ENCODE assay signal across 15 cellular contexts in the genomic region with DNA sequence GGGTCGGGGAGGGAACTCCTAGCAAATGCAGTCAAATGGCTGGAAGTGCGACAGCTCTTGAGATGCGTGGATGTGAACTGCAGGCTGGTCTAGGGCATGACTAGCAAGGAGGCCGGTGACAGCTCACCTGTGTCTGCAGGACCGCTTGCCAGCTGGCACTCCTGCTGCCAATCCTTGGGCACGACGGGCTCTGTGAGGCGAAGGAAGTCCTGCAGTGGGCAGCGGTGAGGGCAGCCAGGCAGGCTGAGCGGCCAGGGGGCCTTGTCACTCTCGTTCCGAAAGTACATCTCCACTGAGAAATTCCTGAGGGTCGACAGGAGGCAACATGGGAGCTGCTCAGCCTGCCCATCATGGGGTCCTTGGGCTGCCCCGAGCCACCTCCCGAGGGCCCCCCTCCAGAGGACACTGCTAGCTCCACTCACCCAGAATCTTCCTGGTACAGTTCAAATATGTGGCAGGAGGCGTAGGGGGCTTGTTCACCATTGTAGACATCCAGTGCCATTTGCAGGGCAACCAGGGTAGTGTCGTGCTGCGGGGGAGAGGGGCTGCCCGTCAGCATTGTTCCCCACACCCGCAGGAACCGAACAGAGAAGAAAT. TPM values are rescaled to one million over a fixed set of nuclear protein-coding genes. Genes with fewer than 3 reads are reported as not detected.
DNase-seq lines count a peak whose midpoint lies in the region; ATAC-seq and TF ChIP-seq lines count a peak whose summit lies in the region.
"Had no signal": no experiment of that assay in that cellular context is flagged by ENCODE, and none has a peak within 500 bp of the region (broad histone marks: within the 10 kb centered on the region; RNA-seq: fewer than 3 reads in every experiment).

No MANE protein-coding gene starts in this region.

- no peak for ATAC-seq in right lobe of liver
- no peak for ATAC-seq in GM19023 (IDR thresholded peaks at IDR 0.05; ENCODE audit: unreplicated experiment)
- ATAC-seq: PC-3 had no signal

- 64% methylated on average over 2 of the region's 21 CpGs for WGBS in right lobe of liver (ENCODE audit: insufficient coverage, low coverage, low lambda C conversion rate, missing lambda C conversion rate)

- H3K36me3 ChIP-seq in right lobe of liver: peaks cover 4 to 53% (median 26%) of the 10 kb centered on the region in 4 donors

- TF ChIP-seq POLR2A in right lobe of liver (IDR thresholded peaks at IDR 0.05): no peak

- H3K9me3 ChIP-seq in right lobe of liver: no peaks in the 10 kb centered on the region
- H3K9me3 ChIP-seq: adrenal gland had no signal

- H3K4me3 ChIP-seq in right lobe of liver: peak overlapping the region in 1 of 3 donors; percentile 4
- H3K4me3 ChIP-seq: adrenal gland had no signal

- DNase-seq in D341Med (ENCODE audit: low spot score): peak; percentile 21
- DNase-seq in activated T-helper 2 cell treated with anti-CD3 and anti-CD28 coated beads, Interferon-gamma antibody, Interleukin-2, Interleukin-4, amounts not matched to agents 10 μg/mL and 5 μg/mL and 100 μg/mL, durations not matched to agents 14 hours and 24 hours and 36 hours (ENCODE audit: low spot score): no peak
- DNase-seq in right lobe of liver: peak in 1 of 3 donors; percentile 60
- DNase-seq in COLO829 (ENCODE audit: low spot score): no peak
- no peak for DNase-seq in kidney glomerular epithelial cell (lab: John Stamatoyannopoulos, UW)
- DNase-seq in HK-2 (ENCODE audit: unreplicated experiment): no peak
- DNase-seq: activated CD4-positive, alpha-beta T cell treated with anti-CD3 and anti-CD28 coated beads for 48 hours; activated T-cell treated with anti-CD3 and anti-CD28 coated beads, Interleukin-2, amount 50 U/mL, for 1 hour; adrenal gland; foreskin fibroblast; Karpas-422; NCI-H526 treated with DMSO at 0.1 percent for 48 hours had no signal

- H3K36me3 Mint-ChIP-seq in activated T-helper 2 cell treated with anti-CD3 and anti-CD28 coated beads, Interferon-gamma antibody, Interleukin-2, Interleukin-4, amounts not matched to agents 10 μg/mL and 5 μg/mL and 100 μg/mL, durations not matched to agents 14 hours and 24 hours and 36 hours (ENCODE audit: low read depth): peaks cover 68% of the 10 kb centered on the region

- H3K27ac ChIP-seq in 22Rv1 (peak overlapping the region; percentile 70), right lobe of liver (peak overlapping the region; percentile 29 to 96 (median 64))

- H3K4me3 Mint-ChIP-seq in activated T-helper 2 cell treated with anti-CD3 and anti-CD28 coated beads, Interferon-gamma antibody, Interleukin-2, Interleukin-4, amounts not matched to agents 10 μg/mL and 5 μg/mL and 100 μg/mL, durations not matched to agents 14 hours and 24 hours and 36 hours (ENCODE audit: low read depth): no peak overlapping the region

- intact Hi-C loops in activated T-helper 2 cell treated with anti-CD3 and anti-CD28 coated beads, Interferon-gamma antibody, Interleukin-2, Interleukin-4, amounts not matched to agents 10 μg/mL and 5 μg/mL and 100 μg/mL, durations not matched to agents 14 hours and 24 hours and 36 hours (cut with micrococcal nuclease): no loop called here
- intact Hi-C loops in right lobe of liver (cut with DNase I): no loop called here

- H3K9me3 Mint-ChIP-seq in activated T-helper 2 cell treated with anti-CD3 and anti-CD28 coated beads, Interferon-gamma antibody, Interleukin-2, Interleukin-4, amounts not matched to agents 10 μg/mL and 5 μg/mL and 100 μg/mL, durations not matched to agents 14 hours and 24 hours and 36 hours: no peaks in the 10 kb centered on the region

- H3K27me3 ChIP-seq in right lobe of liver: no peaks in the 10 kb centered on the region
- H3K27me3 ChIP-seq: adrenal gland had no signal

- H3K27ac Mint-ChIP-seq in activated T-helper 2 cell treated with anti-CD3 and anti-CD28 coated beads, Interferon-gamma antibody, Interleukin-2, Interleukin-4, amounts not matched to agents 10 μg/mL and 5 μg/mL and 100 μg/mL, durations not matched to agents 14 hours and 24 hours and 36 hours: peak overlapping the region; percentile 51

- no peak for TF ChIP-seq CTCF in 22Rv1 (IDR thresholded peaks at IDR 0.05)
- TF ChIP-seq CTCF in right lobe of liver (IDR thresholded peaks at IDR 0.05): no peak

- H3K4me1 Mint-ChIP-seq in activated T-helper 2 cell treated with anti-CD3 and anti-CD28 coated beads, Interferon-gamma antibody, Interleukin-2, Interleukin-4, amounts not matched to agents 10 μg/mL and 5 μg/mL and 100 μg/mL, durations not matched to agents 14 hours and 24 hours and 36 hours (ENCODE audit: low read depth): peaks cover 13% of the 10 kb centered on the region

- H3K4me1 ChIP-seq in right lobe of liver: peaks cover 2 to 52% (median 31%) of the 10 kb centered on the region in 4 donors

- no peaks in the 10 kb centered on the region for H3K27me3 Mint-ChIP-seq in activated T-helper 2 cell treated with anti-CD3 and anti-CD28 coated beads, Interferon-gamma antibody, Interleukin-2, Interleukin-4, amounts not matched to agents 10 μg/mL and 5 μg/mL and 100 μg/mL, durations not matched to agents 14 hours and 24 hours and 36 hours (ENCODE audit: low read depth)

RNA-seq across cellular contexts. Expression of a gene that starts 5.9 kb away (rescaled TPM):
- 23.2 and 24.5 TPM in 2 replicates for total RNA-seq in activated T-helper 2 cell treated with anti-CD3 and anti-CD28 coated beads, Interferon-gamma antibody, Interleukin-2, Interleukin-4, amounts not matched to agents 10 μg/mL and 5 μg/mL and 100 μg/mL, durations not matched to agents 14 hours and 24 hours and 36 hours
- total RNA-seq in right lobe of liver: 100 to 1,000 TPM in 2 of 6 experiments, 10 to 100 TPM in 4; 53.3 to 173 (median 64.1) TPM

RNA-seq across cellular contexts. Expression of a gene that starts 15.1 kb away (rescaled TPM):
- 10.8 and 11.4 TPM in 2 replicates for total RNA-seq in activated T-helper 2 cell treated with anti-CD3 and anti-CD28 coated beads, Interferon-gamma antibody, Interleukin-2, Interleukin-4, amounts not matched to agents 10 μg/mL and 5 μg/mL and 100 μg/mL, durations not matched to agents 14 hours and 24 hours and 36 hours
- total RNA-seq in right lobe of liver: 10 to 100 TPM; 61.5 to 82.9 (median 67.3) TPM

RNA-seq across cellular contexts. Expression of a gene that starts 27.2 kb away (rescaled TPM):
- total RNA-seq in activated T-helper 2 cell treated with anti-CD3 and anti-CD28 coated beads, Interferon-gamma antibody, Interleukin-2, Interleukin-4, amounts not matched to agents 10 μg/mL and 5 μg/mL and 100 μg/mL, durations not matched to agents 14 hours and 24 hours and 36 hours: 83.2 and 89.4 TPM in 2 replicates
- total RNA-seq in right lobe of liver: 10 to 100 TPM; 15.2 to 21.3 (median 16.8) TPM

RNA-seq across cellular contexts. Expression of a gene that starts 27.9 kb away (rescaled TPM):
- 158 and 161 TPM in 2 replicates for total RNA-seq in activated T-helper 2 cell treated with anti-CD3 and anti-CD28 coated beads, Interferon-gamma antibody, Interleukin-2, Interleukin-4, amounts not matched to agents 10 μg/mL and 5 μg/mL and 100 μg/mL, durations not matched to agents 14 hours and 24 hours and 36 hours
- 10 to 100 TPM; 13.1 to 24.2 (median 13.8) TPM for total RNA-seq in right lobe of liver

RNA-seq across cellular contexts. Expression of a gene that starts 56.5 kb away (rescaled TPM):
- total RNA-seq in activated T-helper 2 cell treated with anti-CD3 and anti-CD28 coated beads, Interferon-gamma antibody, Interleukin-2, Interleukin-4, amounts not matched to agents 10 μg/mL and 5 μg/mL and 100 μg/mL, durations not matched to agents 14 hours and 24 hours and 36 hours: 21.4 and 22.2 TPM in 2 replicates
- 10 to 100 TPM in 5 of 6 experiments, 1 to 10 TPM in 1; 9.6 to 31.1 (median 25.0) TPM for total RNA-seq in right lobe of liver
